Comparison of ENCODE assay signal across 9 cellular contexts in genomic region chrX:128781506-128781905, GRCh38.
A peak's percentile ranks its signal among the peaks of the same experiment; 100 is the strongest.
DNase-seq lines count a peak whose midpoint lies in the region; ATAC-seq and TF ChIP-seq lines count a peak whose summit lies in the region.
"Had no signal": no experiment of that assay in that cellular context is flagged by ENCODE, and none has a peak within 500 bp of the region (broad histone marks: within the 10 kb centered on the region; RNA-seq: fewer than 3 reads in every experiment).

No MANE protein-coding gene starts in this region.

- H3K4me3 ChIP-seq in Peyer's patch: no peak overlapping the region

- no peaks in the 10 kb centered on the region for H3K27me3 Mint-ChIP-seq in activated T-helper 17 cell treated with anti-CD3 and anti-CD28 coated beads, Interleukin-2, amount 50 U/mL, for 72 hours

- ATAC-seq in GM21390 (IDR thresholded peaks at IDR 0.05; ENCODE audit: unreplicated experiment) (peak; percentile 64), GM19397 (IDR thresholded peaks at IDR 0.05; ENCODE audit: unreplicated experiment) (no peak)
- ATAC-seq in activated T-helper 17 cell treated with anti-CD3 and anti-CD28 coated beads, Interleukin-2, amount 50 U/mL, for 72 hours (replicated peaks): no peak

- H3K4me3 Mint-ChIP-seq in activated T-helper 17 cell treated with anti-CD3 and anti-CD28 coated beads, Interleukin-2, amount 50 U/mL, for 72 hours: no peak overlapping the region

- H3K27me3 ChIP-seq in Peyer's patch: no peaks in the 10 kb centered on the region

- H3K36me3 Mint-ChIP-seq in activated T-helper 17 cell treated with anti-CD3 and anti-CD28 coated beads, Interleukin-2, amount 50 U/mL, for 72 hours (ENCODE audit: low read depth): no peaks in the 10 kb centered on the region

- in situ Hi-C loops in Caki2 (cut with HindIII; ENCODE audit: low pct_unique_long_range_greater_than_20kb, low sequenced_read_pairs): no loop called here

- no peaks in the 10 kb centered on the region for H3K4me1 Mint-ChIP-seq in activated T-helper 17 cell treated with anti-CD3 and anti-CD28 coated beads, Interleukin-2, amount 50 U/mL, for 72 hours

- TF ChIP-seq POLR2A in Peyer's patch (IDR thresholded peaks at IDR 0.05): no peak

- H3K9me3 ChIP-seq in Peyer's patch: no peaks in the 10 kb centered on the region

- no peak overlapping the region for H3K27ac Mint-ChIP-seq in activated T-helper 17 cell treated with anti-CD3 and anti-CD28 coated beads, Interleukin-2, amount 50 U/mL, for 72 hours

- peak in 3 of 6 experiments; percentile 29 to 50 (median 45) for TF ChIP-seq CTCF in Peyer's patch (IDR thresholded peaks at IDR 0.05)

- peaks cover 5% of the 10 kb centered on the region for H3K9me3 Mint-ChIP-seq in activated T-helper 17 cell treated with anti-CD3 and anti-CD28 coated beads, Interleukin-2, amount 50 U/mL, for 72 hours

- H3K4me1 ChIP-seq in Peyer's patch: no peaks in the 10 kb centered on the region
- H3K4me1 ChIP-seq: parathyroid adenoma had no signal

- DNase-seq in Caki2 (ENCODE audit: low read depth) (peak; percentile 5), Peyer's patch (peak in 2 of 3 donors; percentile 39 to 61), iPS DF 19.7 (ENCODE audit: low read depth, low spot score) (peak; percentile 15), GOT3 (lab: John Stamatoyannopoulos, UW) (no peak)
- DNase-seq in effector CD4-positive, alpha-beta T cell: no peak

- no peak overlapping the region for H3K27ac ChIP-seq in Peyer's patch
- H3K27ac ChIP-seq: parathyroid adenoma had no signal

- no peaks in the 10 kb centered on the region for H3K36me3 ChIP-seq in Peyer's patch

Comparison
In these comparisons a context has a peak if more than half of its experiments do, and no peak if none do; other contexts are left out.
1. DNase-seq: peak in Caki2 (single experiment), Peyer's patch (2 of 3) and iPS DF 19.7 (single experiment); none in GOT3 (single experiment) and effector CD4-positive, alpha-beta T cell (single experiment).